18 cellular contexts compared by ENCODE assay signal in genomic region chr12:132952371-132953162, GRCh38.
"Had no signal": no experiment of that assay in that cellular context is flagged by ENCODE, and none has a peak within 500 bp of the region (broad histone marks: within the 10 kb centered on the region; RNA-seq: fewer than 3 reads in every experiment).

No MANE protein-coding gene starts in this region.

- H3K27ac ChIP-seq: coronary artery, epithelial cell of prostate, esophagus muscularis mucosa, gastroesophageal sphincter, neutrophil, right atrium auricular region had no signal

- H3K4me3 ChIP-seq: esophagus muscularis mucosa, gastroesophageal sphincter, mucosa of descending colon, right atrium auricular region had no signal

- H3K36me3 Mint-ChIP-seq: natural killer cell had no signal

- H3K36me3 ChIP-seq: neutrophil had no signal

- H3K27me3 ChIP-seq: esophagus muscularis mucosa, gastroesophageal sphincter, neutrophil, right atrium auricular region had no signal

- H3K4me3 Mint-ChIP-seq: natural killer cell had no signal

- FAIRE-seq: endometrium, small intestine had no signal

- DNase-seq: central memory CD4-positive, alpha-beta T cell; effector CD8-positive, alpha-beta T cell; glutamatergic neuron; islet precursor cell; mesendoderm; mucosa of descending colon; natural killer cell; small intestine; stimulated activated CD4-positive, alpha-beta T cell treated with anti-CD3 and anti-CD28 coated beads, Interleukin-2, amount 100 ng/mL, for 48 hours; stimulated activated naive CD4-positive, alpha-beta T cell treated with Interleukin-2 at 50 U/mL for 16 hours; trophoblast cell had no signal
